In the genomic region with DNA sequence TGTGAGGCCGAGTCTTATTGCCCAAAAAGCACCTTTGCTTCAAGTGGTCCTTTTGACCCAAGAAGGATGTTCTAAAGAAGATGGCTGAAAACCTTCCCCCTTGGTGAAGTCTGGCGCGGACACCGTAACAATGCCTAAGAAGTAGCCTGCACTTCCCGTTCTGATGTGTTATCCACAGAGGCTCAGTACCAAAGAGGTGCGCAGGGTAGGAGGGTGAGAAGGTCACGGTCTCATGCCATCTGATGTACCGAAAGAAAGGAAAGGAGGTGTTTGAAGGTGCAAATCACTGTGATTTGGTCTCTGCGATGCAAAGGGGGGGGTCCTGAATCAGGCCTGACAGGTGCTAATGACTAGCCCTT, we compare ENCODE assay signal across 1 cellular context.
TF ChIP-seq lines count a peak whose summit lies in the region.

No MANE protein-coding gene starts in this region.

TF ChIP-seq in HepG2, 621 proteins besides CTCF, POLR2A, EP300 and RAD21 (continued from another document):
- TF ChIP-seq, protein P1, sequence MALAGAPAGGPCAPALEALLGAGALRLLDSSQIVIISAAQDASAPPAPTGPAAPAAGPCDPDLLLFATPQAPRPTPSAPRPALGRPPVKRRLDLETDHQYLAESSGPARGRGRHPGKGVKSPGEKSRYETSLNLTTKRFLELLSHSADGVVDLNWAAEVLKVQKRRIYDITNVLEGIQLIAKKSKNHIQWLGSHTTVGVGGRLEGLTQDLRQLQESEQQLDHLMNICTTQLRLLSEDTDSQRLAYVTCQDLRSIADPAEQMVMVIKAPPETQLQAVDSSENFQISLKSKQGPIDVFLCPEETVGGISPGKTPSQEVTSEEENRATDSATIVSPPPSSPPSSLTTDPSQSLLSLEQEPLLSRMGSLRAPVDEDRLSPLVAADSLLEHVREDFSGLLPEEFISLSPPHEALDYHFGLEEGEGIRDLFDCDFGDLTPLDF (CRISPR knock-in tag; IDR thresholded peaks at IDR 0.05) = no peak
- TF ChIP-seq ZNF383 (CRISPR knock-in tag; IDR thresholded peaks at IDR 0.05; ENCODE audit: borderline replicate concordance) = no peak
